In genomic region chr14:104694991-104695659, GRCh38 we compare ENCODE assay signal across 1 cellular context.
A peak's percentile ranks its signal among the peaks of the same experiment; 100 is the strongest.
TF ChIP-seq lines count a peak whose summit lies in the region.

No MANE protein-coding gene starts in this region.

TF ChIP-seq in GM12878, 131 proteins besides CTCF, POLR2A, EP300 and RAD21 (continued from another document):
- TF ChIP-seq BCLAF1 (IDR thresholded peaks at IDR 0.05) = no peak
- no peak for TF ChIP-seq IRF3 (IDR thresholded peaks at IDR 0.05)
- TF ChIP-seq ZBED1 (IDR thresholded peaks at IDR 0.05; ENCODE audit: borderline replicate concordance) = no peak
- TF ChIP-seq RAD51 (IDR thresholded peaks at IDR 0.05) = no peak
- TF ChIP-seq MTA3 (IDR thresholded peaks at IDR 0.05; ENCODE audit: borderline replicate concordance, low read length) = no peak
- TF ChIP-seq ZNF687 (IDR thresholded peaks at IDR 0.05) = peak; percentile 19; the same call in 1 of the 2 replicates
- TF ChIP-seq RELB (IDR thresholded peaks at IDR 0.05; ENCODE audit: low read depth) = no peak
- no peak for TF ChIP-seq ELK1 (IDR thresholded peaks at IDR 0.05; ENCODE audit: low read depth, low read length)
- TF ChIP-seq BACH1 (IDR thresholded peaks at IDR 0.05; ENCODE audit: borderline replicate concordance) = no peak
- no peak for TF ChIP-seq NFYA (IDR thresholded peaks at IDR 0.05; ENCODE audit: borderline replicate concordance, low read depth, low read length)
- TF ChIP-seq RUNX3 (IDR thresholded peaks at IDR 0.05; ENCODE audit: low read length) = peak; percentile 22; the same call in 1 of the 2 replicates
